In the genomic region with DNA sequence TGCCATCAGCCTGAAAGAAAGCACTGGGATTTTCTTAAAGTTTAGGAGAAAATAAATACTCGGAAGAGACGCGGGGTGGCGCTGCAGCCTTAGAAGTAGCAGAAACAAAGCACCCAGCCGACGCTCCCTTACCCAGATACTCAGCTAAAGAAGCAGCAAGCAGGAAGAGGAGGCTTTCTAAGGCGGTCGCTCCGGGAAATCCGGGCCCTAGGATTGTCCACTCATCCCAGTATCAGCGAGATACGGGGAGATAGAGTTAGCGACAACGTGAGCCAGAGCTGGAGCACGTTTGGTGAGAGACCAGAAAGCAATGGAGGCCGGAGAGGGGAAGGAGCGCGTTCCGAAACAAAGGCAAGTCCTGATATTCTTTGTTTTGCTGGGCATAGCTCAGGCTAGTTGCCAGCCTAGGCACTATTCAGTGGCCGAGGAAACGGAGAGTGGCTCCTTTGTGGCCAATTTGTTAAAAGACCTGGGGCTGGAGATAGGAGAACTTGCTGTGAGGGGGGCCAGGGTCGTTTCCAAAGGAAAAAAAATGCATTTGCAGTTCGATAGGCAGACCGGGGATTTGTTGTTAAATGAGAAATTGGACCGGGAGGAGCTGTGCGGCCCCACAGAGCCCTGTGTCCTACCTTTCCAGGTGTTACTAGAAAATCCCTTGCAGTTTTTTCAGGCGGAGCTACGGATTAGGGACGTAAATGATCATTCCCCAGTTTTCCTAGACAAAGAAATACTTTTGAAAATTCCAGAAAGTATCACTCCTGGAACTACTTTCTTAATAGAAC, we compare ENCODE assay signal across 9 cellular contexts. TPM values are rescaled to one million over a fixed set of nuclear protein-coding genes. Genes with fewer than 3 reads are reported as not detected.
DNase-seq lines count a peak whose midpoint lies in the region; ATAC-seq and TF ChIP-seq lines count a peak whose summit lies in the region.
"Had no signal": no experiment of that assay in that cellular context is flagged by ENCODE, and none has a peak within 500 bp of the region (broad histone marks: within the 10 kb centered on the region; RNA-seq: fewer than 3 reads in every experiment).

A gene (plus strand): TSS at position 135 of the 782 bp plus-strand sequence. CDS start 176 bp downstream, at position 311.

- H4K20me1 ChIP-seq in PC-9 (ENCODE audit: insufficient read depth): no peaks in the 10 kb centered on the region

- H3K27ac ChIP-seq in PC-9: no peak within 1 kb of the TSS

- POLR2A ChIA-PET in PC-9 (lab: Charles Lee; ENCODE audit: unreplicated experiment): interaction anchor here (0.6 to 0.7 kb wide), 2 partner anchors 12 to 428 kb away, joined by 3 to 6 read pairs; no protein-coding TSS in a partner anchor

- intact Hi-C loops in activated CD4-positive, alpha-beta T cell treated with anti-CD3 and anti-CD28 coated beads, Interleukin-2, amount 10 ng/mL, durations not matched to agents 24 days and 14 days (cut with micrococcal nuclease): no loop called here
- intact Hi-C loops in PC-9 (cut with micrococcal nuclease; ENCODE audit: unreplicated experiment): no loop called here

- H3K4me2 ChIP-seq in PC-9: 0 out of 2 replicates have a peak within 1 kb of the TSS, but pooled peaks have one; percentile 9

- H3K36me3 Mint-ChIP-seq in activated CD4-positive, alpha-beta T cell treated with anti-CD3 and anti-CD28 coated beads, Interleukin-2, amount 10 ng/mL, durations not matched to agents 24 days and 14 days (ENCODE audit: low read depth): no peaks in the 10 kb centered on the region
- peaks cover 50% of the 10 kb centered on the region for H3K36me3 Mint-ChIP-seq in nephron (ENCODE audit: low read depth)

- no peak within 1 kb of the TSS for H3K4me3 ChIP-seq in PC-9
- H3K4me3 ChIP-seq in epithelial cell of proximal tubule (ENCODE audit: low read depth, low read length): peak within 1 kb of the TSS; percentile 50

- H3K9me3 ChIP-seq in PC-9 (ENCODE audit: insufficient read depth, low read depth): no peaks in the 10 kb centered on the region; the same call in 1 of the 2 replicates

- H3F3A ChIP-seq in PC-9 (ENCODE audit: insufficient read depth, low read depth): no peaks in the 10 kb centered on the region

- H2AFZ ChIP-seq in PC-9: no peak within 1 kb of the TSS

- H3K36me3 ChIP-seq in PC-9 (ENCODE audit: low read depth): no peaks in the 10 kb centered on the region

- CTCF ChIA-PET in PC-9 (lab: Charles Lee): interaction anchor here (0.5 to 1.5 kb wide), 9 partner anchors 10 to 472 kb away, joined by 3 to 9 read pairs (median 3); a partner anchor contains a TSS

- no peaks in the 10 kb centered on the region for H3K9me2 ChIP-seq in PC-9 (ENCODE audit: insufficient read depth)

- H3K27me3 ChIP-seq in PC-9 (ENCODE audit: insufficient read depth, low read depth): no peaks in the 10 kb centered on the region

- no peak within 1 kb of the TSS for H3K27ac Mint-ChIP-seq in activated CD4-positive, alpha-beta T cell treated with anti-CD3 and anti-CD28 coated beads, Interleukin-2, amount 10 ng/mL, durations not matched to agents 24 days and 14 days
- H3K27ac Mint-ChIP-seq in nephron: peak within 1 kb of the TSS; percentile 98 to 99 (median 99)
- H3K27ac Mint-ChIP-seq: activated naive CD8-positive, alpha-beta T cell had no signal

- peaks cover 3% of the 10 kb centered on the region for H3K27me3 Mint-ChIP-seq in activated CD4-positive, alpha-beta T cell treated with anti-CD3 and anti-CD28 coated beads, Interleukin-2, amount 10 ng/mL, durations not matched to agents 24 days and 14 days
- peaks cover 9% of the 10 kb centered on the region for H3K27me3 Mint-ChIP-seq in nephron (ENCODE audit: low read depth)

- peaks cover 16% of the 10 kb centered on the region for H3K9me3 Mint-ChIP-seq in activated CD4-positive, alpha-beta T cell treated with anti-CD3 and anti-CD28 coated beads, Interleukin-2, amount 10 ng/mL, durations not matched to agents 24 days and 14 days
- peaks cover 49% of the 10 kb centered on the region for H3K9me3 Mint-ChIP-seq in nephron

- no peak for ATAC-seq in GM18498 (IDR thresholded peaks at IDR 0.05; ENCODE audit: unreplicated experiment)
- no peak for ATAC-seq in GM21786 (IDR thresholded peaks at IDR 0.05; ENCODE audit: unreplicated experiment)
- no peak for ATAC-seq in GM21515 (IDR thresholded peaks at IDR 0.05; ENCODE audit: unreplicated experiment)

- no peaks in the 10 kb centered on the region for H3K4me1 Mint-ChIP-seq in activated CD4-positive, alpha-beta T cell treated with anti-CD3 and anti-CD28 coated beads, Interleukin-2, amount 10 ng/mL, durations not matched to agents 24 days and 14 days
- peaks cover 5% of the 10 kb centered on the region for H3K4me1 Mint-ChIP-seq in nephron

- no peaks in the 10 kb centered on the region for H3K79me2 ChIP-seq in PC-9 (ENCODE audit: low read depth)

- TSS peak; percentile 64 for BruUV-seq in PC-9 (replicated peaks; lab: Mats Ljungman, UMichigan)

- TF ChIP-seq CTCF in PC-9 (conservative IDR thresholded peaks at IDR 0.05) (peak; percentile 53; the same call in 1 of the 2 replicates), epithelial cell of proximal tubule (conservative IDR thresholded peaks at IDR 0.05; ENCODE audit: low read depth, low read length) (peak; percentile 41), nephron (IDR thresholded peaks at IDR 0.05; ENCODE audit: unreplicated experiment in 3 of 3) (peak; percentile 75 to 84 (median 81))

- DNase-seq in activated CD4-positive, alpha-beta T cell treated with anti-CD3 and anti-CD28 coated beads, Interleukin-2, amount 10 ng/mL, durations not matched to agents 24 days and 14 days: no peak
- no peak for DNase-seq in activated CD4-positive, alpha-beta T cell treated with anti-CD3 and anti-CD28 coated beads for 1 hour
- DNase-seq in PC-9 (peak in 1 of 2 experiments; percentile 47), epithelial cell of proximal tubule (ENCODE audit: low read depth) (no peak)

- H3K4me3 Mint-ChIP-seq in activated CD4-positive, alpha-beta T cell treated with anti-CD3 and anti-CD28 coated beads, Interleukin-2, amount 10 ng/mL, durations not matched to agents 24 days and 14 days: peak within 1 kb of the TSS; percentile 54
- H3K4me3 Mint-ChIP-seq in nephron: peak within 1 kb of the TSS; percentile 97 to 100 (median 98)
- H3K4me3 Mint-ChIP-seq: activated naive CD8-positive, alpha-beta T cell had no signal

- no peaks in the 10 kb centered on the region for H3K4me1 ChIP-seq in PC-9 (replicated peaks; ENCODE audit: insufficient read depth)

RNA-seq across cellular contexts. Expression of the gene that starts here (rescaled TPM):
- 0.19 TPM in 1 of 2 replicates, not detected in the other for total RNA-seq in activated CD4-positive, alpha-beta T cell treated with anti-CD3 and anti-CD28 coated beads, Interleukin-2, amount 10 ng/mL, durations not matched to agents 24 days and 14 days
- total RNA-seq in PC-9 (2021): 2.8 and 4.0 TPM in 2 replicates
- total RNA-seq in epithelial cell of proximal tubule: under 0.01 and 0.17 TPM in 2 replicates
